1 cellular context compared by ENCODE assay signal in genomic region chr6:43020847-43021246, GRCh38.
TF ChIP-seq lines count a peak whose summit lies in the region.

No MANE protein-coding gene starts in this region.

TF ChIP-seq in HepG2, 621 proteins besides CTCF, POLR2A, EP300 and RAD21 (continued from another document):
- TF ChIP-seq PAXIP1 (CRISPR knock-in tag; conservative IDR thresholded peaks at IDR 0.05) (0 out of 2 replicates have a peak, but pooled peaks have one; percentile 11), KLF15 (CRISPR knock-in tag; IDR thresholded peaks at IDR 0.05; ENCODE audit: borderline replicate concordance) (no peak), HOMEZ (CRISPR knock-in tag; IDR thresholded peaks at IDR 0.05; ENCODE audit: low read depth) (no peak), ISX (CRISPR knock-in tag; conservative IDR thresholded peaks at IDR 0.05) (no peak), FOXC1 (CRISPR knock-in tag; IDR thresholded peaks at IDR 0.05; ENCODE audit: borderline replicate concordance) (0 out of 2 replicates have a peak, but pooled peaks have one; percentile 3), MIXL1 (CRISPR knock-in tag; IDR thresholded peaks at IDR 0.05) (no peak), SNAPC2 (CRISPR knock-in tag; IDR thresholded peaks at IDR 0.05) (no peak), ZNF232 (CRISPR knock-in tag; IDR thresholded peaks at IDR 0.05; ENCODE audit: borderline replicate concordance) (no peak), MAFF (IDR thresholded peaks at IDR 0.05; ENCODE audit: low read depth, low read length) (no peak), ZNF230 (CRISPR knock-in tag; IDR thresholded peaks at IDR 0.05) (no peak), DBP (CRISPR knock-in tag; IDR thresholded peaks at IDR 0.05; ENCODE audit: not compliant biosample characterization) (no peak), ZNF354B (CRISPR knock-in tag; IDR thresholded peaks at IDR 0.05) (peak; percentile 30; the same call in 1 of the 2 replicates), CBX1 (IDR thresholded peaks at IDR 0.05; ENCODE audit: low read depth) (no peak), SMAD1 (CRISPR knock-in tag; IDR thresholded peaks at IDR 0.05; ENCODE audit: borderline replicate concordance, low read depth) (no peak), ZNF7 (CRISPR knock-in tag; IDR thresholded peaks at IDR 0.05) (no peak), EZH2 (conservative IDR thresholded peaks at IDR 0.05; ENCODE audit: low read depth, low read length) (no peak), RFX3 (CRISPR knock-in tag; IDR thresholded peaks at IDR 0.05) (no peak), PRDM10 (CRISPR knock-in tag; IDR thresholded peaks at IDR 0.05; ENCODE audit: low read depth) (no peak), CREB1 (IDR thresholded peaks at IDR 0.05) (no peak), CREB1 (CRISPR knock-in tag; IDR thresholded peaks at IDR 0.05) (no peak), SALL2 (CRISPR knock-in tag; IDR thresholded peaks at IDR 0.05) (no peak), PCBP2 (optimal IDR thresholded peaks at IDR 0.05; ENCODE audit: low read depth, low read length, poor library complexity, severe bottlenecking) (peak; percentile 59)
